Comparison of ENCODE assay signal across 8 cellular contexts in genomic region chr1:153976819-153977249, GRCh38. TPM values are rescaled to one million over a fixed set of nuclear protein-coding genes. Genes with fewer than 3 reads are reported as not detected.
DNase-seq lines count a peak whose midpoint lies in the region; ATAC-seq and TF ChIP-seq lines count a peak whose summit lies in the region.

No MANE protein-coding gene starts in this region.

- H3K27me3 Mint-ChIP-seq in Calu3 (ENCODE audit: unreplicated experiment): no peaks in the 10 kb centered on the region
- H3K27me3 Mint-ChIP-seq in endothelial cell (ENCODE audit: unreplicated experiment): peaks cover 7% of the 10 kb centered on the region

- no peak overlapping the region for H3K23ac ChIP-seq in neuronal stem cell (ENCODE audit: low read depth, low read length, poor library complexity)

- H3K9me3 Mint-ChIP-seq in Calu3 (ENCODE audit: low read depth, unreplicated experiment): no peaks in the 10 kb centered on the region
- no peaks in the 10 kb centered on the region for H3K9me3 Mint-ChIP-seq in endothelial cell (ENCODE audit: unreplicated experiment)

- H3K4me3 Mint-ChIP-seq in Calu3 (ENCODE audit: low read depth, unreplicated experiment): peak overlapping the region; percentile 94
- peak overlapping the region; percentile 93 for H3K4me3 Mint-ChIP-seq in endothelial cell (ENCODE audit: unreplicated experiment)

- peaks cover 27% of the 10 kb centered on the region for H3K79me2 ChIP-seq in OCI-LY3 (ENCODE audit: low read length)

- peak overlapping the region; percentile 57 for H2BK5ac ChIP-seq in neuronal stem cell (ENCODE audit: low read length)

- H3K9ac ChIP-seq in OCI-LY3 (ENCODE audit: low read length) (peak overlapping the region; percentile 93), neuronal stem cell (ENCODE audit: low read depth, low read length, poor library complexity) (peak overlapping the region; percentile 90)

- TF ChIP-seq CTCF in Calu3 (IDR thresholded peaks at IDR 0.05; ENCODE audit: unreplicated experiment): no peak
- no peak for TF ChIP-seq CTCF in OCI-LY3 (IDR thresholded peaks at IDR 0.05; ENCODE audit: low read depth, low read length)
- no peak for TF ChIP-seq CTCF in endothelial cell (IDR thresholded peaks at IDR 0.05; ENCODE audit: unreplicated experiment)

- H3K36me3 ChIP-seq in OCI-LY3 (replicated peaks; ENCODE audit: low read depth, low read length) (peaks cover 41% of the 10 kb centered on the region), neuronal stem cell (replicated peaks in 1 of 2; ENCODE audit: control insufficient read depth in 2 of 2, insufficient read depth in 2 of 2, low read length in 2 of 2) (peaks cover 16 to 72% of the 10 kb centered on the region in 2 donors)

- no peak overlapping the region for H2BK120ac ChIP-seq in neuronal stem cell (ENCODE audit: low read depth, low read length)

- H2BK12ac ChIP-seq in neuronal stem cell (ENCODE audit: low read length): no peak overlapping the region

- intact Hi-C loops in Calu3 (cut with micrococcal nuclease; ENCODE audit: unreplicated experiment): no loop called here

- BruUV-seq in Calu3 (replicated peaks; lab: Mats Ljungman, UMichigan): TSS peak; percentile 35

- H4K91ac ChIP-seq in neuronal stem cell (ENCODE audit: low read depth, low read length, poor library complexity): no peak overlapping the region

- H3K27me3 ChIP-seq in OCI-LY3 (ENCODE audit: low read depth, low read length) (no peaks in the 10 kb centered on the region), neuronal stem cell (ENCODE audit: control insufficient read depth in 3 of 3, insufficient read depth in 3 of 3, low read depth in 1 of 3, low read length in 3 of 3) (no peaks in the 10 kb centered on the region)

- H3K4me3 ChIP-seq in OCI-LY3 (ENCODE audit: low read length) (peak overlapping the region; percentile 85), neuronal stem cell (ENCODE audit: low read length in 2 of 2) (peak overlapping the region; percentile 94 to 98)

- peak overlapping the region; percentile 83 for H3K27ac Mint-ChIP-seq in Calu3 (ENCODE audit: unreplicated experiment)
- H3K27ac Mint-ChIP-seq in endothelial cell (ENCODE audit: unreplicated experiment): peak overlapping the region; percentile 41

- H3K36me3 Mint-ChIP-seq in Calu3 (ENCODE audit: insufficient read depth, unreplicated experiment): peaks cover 59% of the 10 kb centered on the region
- H3K36me3 Mint-ChIP-seq in endothelial cell (ENCODE audit: low read depth, unreplicated experiment): peaks cover 39% of the 10 kb centered on the region

- H2AK5ac ChIP-seq in neuronal stem cell (ENCODE audit: low read depth, low read length): no peak overlapping the region

- H3K27ac ChIP-seq in OCI-LY3 (ENCODE audit: low read length): peak overlapping the region; percentile 64
- H3K27ac ChIP-seq in neuronal stem cell (replicated peaks; ENCODE audit: low read length): peak overlapping the region; percentile 52

- no CpG with 5 or more reads among the region's 16 CpGs for WGBS in neuronal stem cell (ENCODE audit: extremely low coverage in 2 of 2, insufficient read length in 2 of 2, insufficient replicate concordance in 1 of 2), 2 donors

- H3K4me2 ChIP-seq in OCI-LY3 (ENCODE audit: low read length): peak overlapping the region; percentile 83
- H3K4me2 ChIP-seq in neuronal stem cell (ENCODE audit: insufficient read depth, low read length, poor library complexity, severe bottlenecking): peak overlapping the region; percentile 92

- peaks cover 31% of the 10 kb centered on the region for H3K4me1 ChIP-seq in OCI-LY3 (ENCODE audit: low read length)
- H3K4me1 ChIP-seq in neuronal stem cell (ENCODE audit: control insufficient read depth in 2 of 2, insufficient read depth in 1 of 2, low read depth in 1 of 2, low read length in 2 of 2): peaks cover 2 to 10% of the 10 kb centered on the region in 2 donors

- H3K4me1 Mint-ChIP-seq in Calu3 (ENCODE audit: low read depth, unreplicated experiment) (peaks cover 29% of the 10 kb centered on the region), endothelial cell (ENCODE audit: unreplicated experiment) (peaks cover 64% of the 10 kb centered on the region)

- H3K14ac ChIP-seq in neuronal stem cell (ENCODE audit: low read length): peak overlapping the region; percentile 28

- H4K8ac ChIP-seq in neuronal stem cell (ENCODE audit: low read depth, low read length): no peak overlapping the region

- DNase-seq in Calu3 (no peak), endothelial cell (ENCODE audit: low spot score) (no peak), neuronal stem cell (ENCODE audit: low spot score) (no peak)

- H2AFZ ChIP-seq in OCI-LY3 (ENCODE audit: low read depth, low read length) (no peak overlapping the region), neuronal stem cell (ENCODE audit: low read length) (peak overlapping the region; percentile 94)

- H3K9me3 ChIP-seq in OCI-LY3 (ENCODE audit: insufficient read depth, low read length): no peaks in the 10 kb centered on the region
- H3K9me3 ChIP-seq in neuronal stem cell (replicated peaks in 1 of 2; ENCODE audit: control insufficient read depth in 2 of 2, insufficient read depth in 1 of 2, low read depth in 1 of 2, low read length in 2 of 2): no peaks in the 10 kb centered on the region

- no peak overlapping the region for H2BK15ac ChIP-seq in neuronal stem cell (ENCODE audit: low read length)

- peaks cover 3% of the 10 kb centered on the region for H3K79me1 ChIP-seq in neuronal stem cell (ENCODE audit: low read depth, low read length)

- no peaks in the 10 kb centered on the region for H4K20me1 ChIP-seq in OCI-LY3 (ENCODE audit: insufficient read depth, low read length)

- no peak overlapping the region for H3K4ac ChIP-seq in neuronal stem cell (ENCODE audit: low read length)

- CTCF ChIA-PET in Calu3 (lab: Charles Lee): interaction anchor here (0.5 to 2.8 kb wide), 3 partner anchors 10 to 140 kb away, joined by 3 to 27 read pairs (median 3); partner anchors contain the start of genes CREB3L4 and CRTC2

- H3K18ac ChIP-seq in neuronal stem cell (ENCODE audit: low read length): peak overlapping the region; percentile 88

- ATAC-seq in HG02763 (IDR thresholded peaks at IDR 0.05; ENCODE audit: unreplicated experiment) (no peak), GM21447 (IDR thresholded peaks at IDR 0.05; ENCODE audit: unreplicated experiment) (no peak), GM21526 (IDR thresholded peaks at IDR 0.05; ENCODE audit: low FRiP score, unreplicated experiment) (no peak), HG03520 (IDR thresholded peaks at IDR 0.05; ENCODE audit: unreplicated experiment) (no peak)

RNA-seq across cellular contexts. Expression of gene JTB, which starts 0.6 kb away (rescaled TPM):
- total RNA-seq in Calu3 (2022) (105 and 115 TPM in 2 replicates), endothelial cell (ENCODE audit: unreplicated experiment) (58.7 TPM)
- 64.0 TPM for polyA plus RNA-seq in neuronal stem cell (2013, experiment 1 of 2)
- polyA plus RNA-seq in neuronal stem cell (2013, experiment 2 of 2): 61.0 TPM

RNA-seq across cellular contexts. Expression of gene CREB3L4, which starts 9.1 kb away (rescaled TPM):
- total RNA-seq in Calu3 (2022): 23.2 and 26.5 TPM in 2 replicates
- total RNA-seq in endothelial cell (ENCODE audit: unreplicated experiment): 13.2 TPM
- 14.4 TPM for polyA plus RNA-seq in neuronal stem cell (2013, experiment 1 of 2)
- 14.5 TPM for polyA plus RNA-seq in neuronal stem cell (2013, experiment 2 of 2)

RNA-seq across cellular contexts. Expression of gene RAB13, which starts 9.3 kb away (rescaled TPM):
- total RNA-seq in Calu3 (2022) (87.5 and 95.0 TPM in 2 replicates), endothelial cell (ENCODE audit: unreplicated experiment) (419 TPM)
- polyA plus RNA-seq in neuronal stem cell (2013, experiment 1 of 2): 104 TPM
- polyA plus RNA-seq in neuronal stem cell (2013, experiment 2 of 2): 104 TPM

RNA-seq across cellular contexts. Expression of gene SLC39A1, which starts 13.5 kb away (rescaled TPM):
- total RNA-seq in Calu3 (2022) (138 and 152 TPM in 2 replicates), endothelial cell (ENCODE audit: unreplicated experiment) (136 TPM)
- polyA plus RNA-seq in neuronal stem cell (2013, experiment 1 of 2): 83.0 TPM
- 80.7 TPM for polyA plus RNA-seq in neuronal stem cell (2013, experiment 2 of 2)

RNA-seq across cellular contexts. Expression of gene RPS27, which starts 13.7 kb away (rescaled TPM):
- total RNA-seq in Calu3 (2022) (1,532 and 1,783 TPM in 2 replicates), endothelial cell (ENCODE audit: unreplicated experiment) (2,665 TPM)
- 19,102 TPM for polyA plus RNA-seq in neuronal stem cell (2013, experiment 1 of 2)
- 18,759 TPM for polyA plus RNA-seq in neuronal stem cell (2013, experiment 2 of 2)
